In the genomic region with DNA sequence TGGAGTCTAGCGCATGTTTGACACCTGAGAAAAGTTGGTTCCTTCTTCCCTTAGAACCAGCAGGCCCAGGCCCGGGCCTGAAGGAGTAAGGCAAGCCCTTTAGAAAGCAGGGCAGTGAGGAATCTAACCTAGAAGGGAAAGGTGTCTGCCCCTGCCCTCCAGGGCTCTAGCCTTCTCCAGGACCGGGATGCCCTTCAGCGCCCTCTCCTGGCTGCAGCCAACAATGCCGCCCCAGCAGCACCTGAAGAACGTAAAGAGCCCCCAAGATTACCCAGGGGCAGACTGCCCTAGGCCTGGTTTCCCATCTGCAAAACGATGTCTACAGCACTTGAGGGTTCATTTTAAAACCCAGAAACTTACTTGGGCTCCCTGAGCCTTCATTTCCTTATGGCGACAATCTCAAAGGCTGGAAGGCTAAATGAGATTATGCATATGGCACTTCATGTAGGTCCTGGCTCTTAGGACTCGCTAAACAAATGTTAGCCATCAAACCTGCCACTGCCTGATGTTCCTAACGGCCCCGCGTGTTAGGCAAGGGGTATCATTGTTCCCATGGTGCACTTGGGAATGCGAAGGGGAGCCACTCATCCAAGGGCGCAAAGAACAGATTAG, we compare ENCODE assay signal across 11 cellular contexts.
DNase-seq lines count a peak whose midpoint lies in the region; ATAC-seq, FAIRE-seq and TF ChIP-seq lines count a peak whose summit lies in the region.
"Had no signal": no experiment of that assay in that cellular context is flagged by ENCODE, and none has a peak within 500 bp of the region (broad histone marks: within the 10 kb centered on the region; RNA-seq: fewer than 3 reads in every experiment).

No MANE protein-coding gene starts in this region.

- WGBS in hepatocyte (ENCODE audit: low lambda C conversion rate, missing lambda C conversion rate): 53% methylated on average over 14 of the region's 14 CpGs

- H3K4me1 ChIP-seq in NT2/D1 (ENCODE audit: insufficient read depth, insufficient read length): peaks cover 8% of the 10 kb centered on the region
- H3K4me1 ChIP-seq in hepatocyte (ENCODE audit: insufficient read depth): no peaks in the 10 kb centered on the region

- H3K9ac ChIP-seq in NT2/D1 (ENCODE audit: insufficient read length, low read depth): no peak overlapping the region
- H3K9ac ChIP-seq: GM23248 had no signal

- H3K36me3 ChIP-seq in NT2/D1 (ENCODE audit: insufficient read depth, insufficient read length, low read length): no peaks in the 10 kb centered on the region
- H3K36me3 ChIP-seq in hepatocyte (replicated peaks; ENCODE audit: insufficient read depth, low read depth): no peaks in the 10 kb centered on the region
- H3K36me3 ChIP-seq: thoracic aorta had no signal

- H3K27me3 ChIP-seq in NT2/D1 (ENCODE audit: insufficient read depth, insufficient read length) (no peaks in the 10 kb centered on the region), hepatocyte (no peaks in the 10 kb centered on the region)

- no peak overlapping the region for H2AFZ ChIP-seq in hepatocyte
- H2AFZ ChIP-seq: GM23248 had no signal

- no peak overlapping the region for H3K4me2 ChIP-seq in hepatocyte

- DNase-seq in D721Med (ENCODE audit: insufficient read length, low spot score) (peak; percentile 28), NT2/D1 (ENCODE audit: low read depth, low spot score) (peak; percentile 54), hepatocyte (ENCODE audit: low spot score) (no peak), dedifferentiated amniotic fluid mesenchymal stem cell (ENCODE audit: extremely low spot score) (no peak), ureter (ENCODE audit: low spot score) (no peak)
- DNase-seq: GM23248, naive B cell had no signal

- H3K9me2 ChIP-seq in hepatocyte (replicated peaks; ENCODE audit: insufficient read depth): no peaks in the 10 kb centered on the region

- TF ChIP-seq CTCF in D721Med (IDR thresholded peaks at IDR 0.05; ENCODE audit: insufficient read depth, missing control alignments) (peak; percentile 54), GM12873 (IDR thresholded peaks at IDR 0.05; ENCODE audit: insufficient read depth, low read depth, low read length, missing control alignments) (peak; percentile 67), hepatocyte (IDR thresholded peaks at IDR 0.05; ENCODE audit: poor library complexity) (peak; percentile 22)

- no peaks in the 10 kb centered on the region for H3K79me2 ChIP-seq in hepatocyte

- H4K20me1 ChIP-seq in hepatocyte (ENCODE audit: insufficient read depth, poor library complexity, severe bottlenecking): no peaks in the 10 kb centered on the region

- no peak for ATAC-seq in GM19467 (IDR thresholded peaks at IDR 0.05; ENCODE audit: unreplicated experiment)
- no peak for ATAC-seq in HG03432 (IDR thresholded peaks at IDR 0.05; ENCODE audit: unreplicated experiment)

- FAIRE-seq in D721Med (lab: Jason Lieb, UNC): no peak

- H3K9me3 ChIP-seq in NT2/D1 (ENCODE audit: insufficient read depth, low read length) (peaks cover 4% of the 10 kb centered on the region; the same call in 1 of the 2 replicates), hepatocyte (ENCODE audit: low read depth) (no peaks in the 10 kb centered on the region)
- H3K9me3 ChIP-seq: thoracic aorta had no signal

- H3K27ac ChIP-seq in hepatocyte: no peak overlapping the region
- H3K27ac ChIP-seq: GM23248, thoracic aorta had no signal

- no peak overlapping the region for H3K4me3 ChIP-seq in NT2/D1 (ENCODE audit: insufficient read length, low read depth)
- H3K4me3 ChIP-seq in hepatocyte: no peak overlapping the region
- H3K4me3 ChIP-seq: GM23248, thoracic aorta had no signal

Comparison
In these comparisons a context has a peak if more than half of its experiments do, and no peak if none do; other contexts are left out.
1. DNase-seq: peak in D721Med (single experiment) and NT2/D1 (single experiment); none in hepatocyte (single experiment), dedifferentiated amniotic fluid mesenchymal stem cell (single experiment) and ureter (single experiment).
2. Peak in every context shown above with its lines, with median percentiles within 50 percentile points of each other: CTCF ChIP-seq.